Comparison of ENCODE assay signal across 8 cellular contexts in genomic region chr14:70808402-70809237, GRCh38. TPM values are rescaled to one million over a fixed set of nuclear protein-coding genes. Genes with fewer than 3 reads are reported as not detected.
DNase-seq lines count a peak whose midpoint lies in the region; ATAC-seq and TF ChIP-seq lines count a peak whose summit lies in the region.

No MANE protein-coding gene starts in this region.

- H3K4me3 Mint-ChIP-seq in H9: peak overlapping the region in 1 of 2 experiments; percentile 89; a peak in 4 of 5 replicates
- peak overlapping the region; percentile 72 for H3K4me3 Mint-ChIP-seq in activated CD8-positive, alpha-beta memory T cell treated with anti-CD3 and anti-CD28 coated beads, Interleukin-2, amount 10 ng/mL, durations not matched to agents 7 days and 5 days
- H3K4me3 Mint-ChIP-seq in neural progenitor cell: peak overlapping the region; percentile 87

- H3K14ac ChIP-seq in H9 (ENCODE audit: insufficient read depth, low read length): peak overlapping the region; percentile 73

- TF ChIP-seq CTCF in H9 (conservative IDR thresholded peaks at IDR 0.05) (no peak), MM.1S (IDR thresholded peaks at IDR 0.05; ENCODE audit: low read length) (no peak), neural progenitor cell (IDR thresholded peaks at IDR 0.05) (no peak), uterus (IDR thresholded peaks at IDR 0.05) (no peak)

- no peak overlapping the region for H4K5ac ChIP-seq in H9 (ENCODE audit: insufficient read length, low read depth, low read length)

- 0 out of 7 replicates have a peak overlapping the region, but pooled peaks of 1 of the 3 experiments have one; percentile 57 for H3K27ac Mint-ChIP-seq in H9
- H3K27ac Mint-ChIP-seq in activated CD8-positive, alpha-beta memory T cell treated with anti-CD3 and anti-CD28 coated beads, Interleukin-2, amount 10 ng/mL, durations not matched to agents 7 days and 5 days: peak overlapping the region; percentile 70
- H3K27ac Mint-ChIP-seq in neural progenitor cell: no peak overlapping the region

- no peaks in the 10 kb centered on the region for H3K9me2 ChIP-seq in MM.1S (replicated peaks; ENCODE audit: insufficient read depth, low read length)

- no peak overlapping the region for H3K56ac ChIP-seq in H9 (ENCODE audit: insufficient read length, low read depth, low read length)

- intact Hi-C loops in uterus (cut with DNase I; ENCODE audit: low total_unique reads): no loop called here

- CTCF ChIA-PET in activated CD8-positive, alpha-beta memory T cell treated with anti-CD3 and anti-CD28 coated beads, Interleukin-2, amount 10 ng/mL, durations not matched to agents 7 days and 5 days (lab: Charles Lee): interaction anchor here (0.7 to 7.4 kb wide), 9 partner anchors 9 to 170 kb away, joined by 3 to 63 read pairs (median 5); partner anchors contain the start of gene PCNX1

- H3K9ac ChIP-seq in H9 (ENCODE audit: extremely low read depth, insufficient read length, low read length) (peak overlapping the region; percentile 46), MM.1S (ENCODE audit: low read length) (peak overlapping the region; percentile 16; the same call in 1 of the 2 replicates), neural progenitor cell (peak overlapping the region; percentile 74)

- H3K4me3 ChIP-seq in GM08714 (ENCODE audit: low read length) (peak overlapping the region; percentile 91), MM.1S (ENCODE audit: low read length) (peak overlapping the region; percentile 60), neural progenitor cell (peak overlapping the region; percentile 79), uterus (peak overlapping the region; percentile 34 to 72)

- H2BK120ac ChIP-seq in H9 (ENCODE audit: low read depth, low read length, poor library complexity, severe bottlenecking): no peak overlapping the region

- H3K36me3 ChIP-seq in MM.1S (replicated peaks; ENCODE audit: insufficient read depth, low read length) (no peaks in the 10 kb centered on the region), neural progenitor cell (no peaks in the 10 kb centered on the region), uterus (no peaks in the 10 kb centered on the region)

- DNase-seq in H9 (peak; percentile 67), MM.1S (peak; percentile 9), epithelial cell of prostate (ENCODE audit: low read depth, low spot score) (no peak), neural progenitor cell (ENCODE audit: low spot score) (peak; percentile 76), uterus (no peak), NAMALWA (ENCODE audit: low spot score) (no peak)
- peak; percentile 64 for DNase-seq in activated CD8-positive, alpha-beta memory T cell treated with anti-CD3 and anti-CD28 coated beads, Interleukin-2, amount 10 ng/mL, durations not matched to agents 7 days and 5 days

- H3K27me3 Mint-ChIP-seq in H9 (ENCODE audit: low read depth) (no peaks in the 10 kb centered on the region), neural progenitor cell (ENCODE audit: insufficient read depth, low read depth) (no peaks in the 10 kb centered on the region)
- H3K27me3 Mint-ChIP-seq in activated CD8-positive, alpha-beta memory T cell treated with anti-CD3 and anti-CD28 coated beads, Interleukin-2, amount 10 ng/mL, durations not matched to agents 7 days and 5 days: no peaks in the 10 kb centered on the region

- H3K9me3 ChIP-seq in H9 (ENCODE audit: control insufficient read depth, low read depth, low read length) (no peaks in the 10 kb centered on the region), MM.1S (replicated peaks; ENCODE audit: insufficient read depth, low read length) (no peaks in the 10 kb centered on the region), neural progenitor cell (ENCODE audit: low read depth) (no peaks in the 10 kb centered on the region), uterus (no peaks in the 10 kb centered on the region)

- H3K18ac ChIP-seq in H9 (ENCODE audit: insufficient read length, low read depth, low read length): peak overlapping the region; percentile 61

- H3K4me1 ChIP-seq in H9 (ENCODE audit: insufficient read depth, low read length): peaks cover 4% of the 10 kb centered on the region; the same call in 1 of the 2 replicates
- no peaks in the 10 kb centered on the region for H3K4me1 ChIP-seq in MM.1S (ENCODE audit: low read length)
- peaks cover 30% of the 10 kb centered on the region for H3K4me1 ChIP-seq in neural progenitor cell
- peaks cover 0 to 4% of the 10 kb centered on the region in 2 donors for H3K4me1 ChIP-seq in uterus

- no peak overlapping the region for H3K23ac ChIP-seq in H9 (ENCODE audit: insufficient read length, low read depth, low read length)

- H3K9me3 Mint-ChIP-seq in H9 (no peaks in the 10 kb centered on the region), neural progenitor cell (no peaks in the 10 kb centered on the region)
- no peaks in the 10 kb centered on the region for H3K9me3 Mint-ChIP-seq in activated CD8-positive, alpha-beta memory T cell treated with anti-CD3 and anti-CD28 coated beads, Interleukin-2, amount 10 ng/mL, durations not matched to agents 7 days and 5 days (ENCODE audit: low read depth)

- H3K79me1 ChIP-seq in H9 (ENCODE audit: insufficient read depth, low read depth, low read length, poor library complexity, severe bottlenecking): peaks cover 9% of the 10 kb centered on the region

- H3F3A ChIP-seq in MM.1S (ENCODE audit: insufficient read depth, low read length): no peaks in the 10 kb centered on the region
- peaks cover 32% of the 10 kb centered on the region for H3F3A ChIP-seq in neural progenitor cell (ENCODE audit: low read depth)

- H4K20me1 ChIP-seq in H9 (ENCODE audit: control insufficient read depth, insufficient read depth, insufficient read length) (no peaks in the 10 kb centered on the region), MM.1S (ENCODE audit: insufficient read depth, low read length) (no peaks in the 10 kb centered on the region), neural progenitor cell (ENCODE audit: low read depth) (peaks cover 46% of the 10 kb centered on the region)

- H3K23me2 ChIP-seq in H9 (ENCODE audit: insufficient read length, low read depth, low read length, poor library complexity, severe bottlenecking): peaks cover 13% of the 10 kb centered on the region

- no peaks in the 10 kb centered on the region for H3K27me3 ChIP-seq in H9 (ENCODE audit: insufficient read depth, low read length)
- no peaks in the 10 kb centered on the region for H3K27me3 ChIP-seq in MM.1S (replicated peaks; ENCODE audit: insufficient read depth, low read length)
- H3K27me3 ChIP-seq in neural progenitor cell: no peaks in the 10 kb centered on the region
- H3K27me3 ChIP-seq in uterus: peaks cover 3 to 7% of the 10 kb centered on the region in 2 donors

- H2BK5ac ChIP-seq in H9 (ENCODE audit: insufficient read length, low read length): no peak overlapping the region

- peaks cover 20% of the 10 kb centered on the region; the same call in 1 of the 2 replicates for H3K79me2 ChIP-seq in H9 (ENCODE audit: insufficient read depth, low read length)
- no peaks in the 10 kb centered on the region for H3K79me2 ChIP-seq in MM.1S (ENCODE audit: low read length)
- peaks cover 87% of the 10 kb centered on the region for H3K79me2 ChIP-seq in neural progenitor cell (ENCODE audit: low read depth)

- no peak overlapping the region for H3K4ac ChIP-seq in H9 (ENCODE audit: low read depth, low read length)

- H2BK20ac ChIP-seq in H9 (ENCODE audit: low read depth, low read length, poor library complexity, severe bottlenecking): no peak overlapping the region

- H3K36me3 Mint-ChIP-seq in H9 (ENCODE audit: insufficient read depth in 1 of 3, low read depth in 3 of 3): peaks cover under 1 to 4% (median 4%) of the 10 kb centered on the region in 3 experiments; a peak in 2 of 7 replicates
- peaks cover 2% of the 10 kb centered on the region for H3K36me3 Mint-ChIP-seq in activated CD8-positive, alpha-beta memory T cell treated with anti-CD3 and anti-CD28 coated beads, Interleukin-2, amount 10 ng/mL, durations not matched to agents 7 days and 5 days
- H3K36me3 Mint-ChIP-seq in neural progenitor cell: no peaks in the 10 kb centered on the region

- H4K91ac ChIP-seq in H9 (ENCODE audit: insufficient read length, low read depth, low read length): no peak overlapping the region

- H3T11ph ChIP-seq in H9 (ENCODE audit: low read length): no peak overlapping the region

- no CpG with 5 or more reads among the region's 78 CpGs for WGBS in H9 (ENCODE audit: extremely low coverage, insufficient read length, low lambda C conversion rate)

- peak; percentile 14 for ATAC-seq in activated CD8-positive, alpha-beta memory T cell treated with anti-CD3 and anti-CD28 coated beads, Interleukin-2, amount 10 ng/mL, durations not matched to agents 7 days and 5 days

- H4K8ac ChIP-seq in H9 (replicated peaks; ENCODE audit: insufficient read length, low read depth, low read length): no peak overlapping the region

- no peak overlapping the region for H3K27ac ChIP-seq in H9 (ENCODE audit: insufficient read length, low read depth, low read length)
- no peak overlapping the region for H3K27ac ChIP-seq in MM.1S (ENCODE audit: low read length)
- peak overlapping the region; percentile 87 for H3K27ac ChIP-seq in epithelial cell of prostate
- peak overlapping the region; percentile 57 for H3K27ac ChIP-seq in neural progenitor cell
- peak overlapping the region in 1 of 2 donors; percentile 62 for H3K27ac ChIP-seq in uterus

- H2AFZ ChIP-seq in H9 (ENCODE audit: low read length) (no peak overlapping the region), MM.1S (ENCODE audit: low read length) (0 out of 2 replicates have a peak overlapping the region, but pooled peaks have one; percentile 23), neural progenitor cell (replicated peaks) (peak overlapping the region; percentile 61)

- H2BK12ac ChIP-seq in H9 (ENCODE audit: insufficient read length, low read depth, low read length): no peak overlapping the region

- TF ChIP-seq POLR2A in uterus (IDR thresholded peaks at IDR 0.05): no peak

- H2AK5ac ChIP-seq in H9 (ENCODE audit: insufficient read length, low read length): no peak overlapping the region

- H3K4me2 ChIP-seq in H9 (ENCODE audit: insufficient read depth, insufficient read length, low read length): peak overlapping the region; percentile 93
- peak overlapping the region; percentile 55 for H3K4me2 ChIP-seq in MM.1S (ENCODE audit: low read depth, low read length)
- peak overlapping the region; percentile 94 for H3K4me2 ChIP-seq in neural progenitor cell

- peaks cover 19 to 24% of the 10 kb centered on the region in 2 experiments for H3K4me1 Mint-ChIP-seq in H9
- peaks cover 9% of the 10 kb centered on the region for H3K4me1 Mint-ChIP-seq in activated CD8-positive, alpha-beta memory T cell treated with anti-CD3 and anti-CD28 coated beads, Interleukin-2, amount 10 ng/mL, durations not matched to agents 7 days and 5 days
- H3K4me1 Mint-ChIP-seq in neural progenitor cell: peaks cover 10% of the 10 kb centered on the region

- H2BK15ac ChIP-seq in H9 (ENCODE audit: low read depth, low read length): no peak overlapping the region; the same call in 1 of the 2 replicates

RNA-seq across cellular contexts. Expression of gene MAP3K9, which starts 0.7 kb away (rescaled TPM):
- 18.3 and 20.0 TPM in 2 replicates for total RNA-seq in H9 (2021)
- 1 to 10 TPM; 6.0 to 6.5 TPM for total RNA-seq in activated CD8-positive, alpha-beta memory T cell treated with anti-CD3 and anti-CD28 coated beads, Interleukin-2, amount 10 ng/mL, durations not matched to agents 7 days and 5 days
- 14.9 and 25.3 TPM in 2 replicates for total RNA-seq in neural progenitor cell (ENCODE audit: low replicate concordance)
- total RNA-seq in uterus: 1 to 10 TPM in 2 of 4 donors, under 1 TPM in 2; 0.29 to 2.8 (median 1.2) TPM

Comparison
In these comparisons a context has a peak if more than half of its experiments do, and no peak if none do; other contexts are left out.
1. DNase-seq: peak in H9 (single experiment), MM.1S (single experiment), activated CD8-positive, alpha-beta memory T cell treated with anti-CD3 and anti-CD28 coated beads, Interleukin-2, amount 10 ng/mL, durations not matched to agents 7 days and 5 days (single experiment) and neural progenitor cell (single experiment); none in epithelial cell of prostate (single experiment), uterus (0 of 2) and NAMALWA (single experiment).
2. H3K27ac ChIP-seq: peak in epithelial cell of prostate (single experiment) and neural progenitor cell (single experiment); none in H9 (single experiment) and MM.1S (single experiment).
3. H3K9ac ChIP-seq: peak in every context shown above with its lines; median percentile 74 in neural progenitor cell; 46 in H9; 16 in MM.1S.
4. Peak in every context shown above with its lines, with median percentiles within 50 percentile points of each other: H3K4me3 ChIP-seq and H3K4me2 ChIP-seq.